In the genomic region with DNA sequence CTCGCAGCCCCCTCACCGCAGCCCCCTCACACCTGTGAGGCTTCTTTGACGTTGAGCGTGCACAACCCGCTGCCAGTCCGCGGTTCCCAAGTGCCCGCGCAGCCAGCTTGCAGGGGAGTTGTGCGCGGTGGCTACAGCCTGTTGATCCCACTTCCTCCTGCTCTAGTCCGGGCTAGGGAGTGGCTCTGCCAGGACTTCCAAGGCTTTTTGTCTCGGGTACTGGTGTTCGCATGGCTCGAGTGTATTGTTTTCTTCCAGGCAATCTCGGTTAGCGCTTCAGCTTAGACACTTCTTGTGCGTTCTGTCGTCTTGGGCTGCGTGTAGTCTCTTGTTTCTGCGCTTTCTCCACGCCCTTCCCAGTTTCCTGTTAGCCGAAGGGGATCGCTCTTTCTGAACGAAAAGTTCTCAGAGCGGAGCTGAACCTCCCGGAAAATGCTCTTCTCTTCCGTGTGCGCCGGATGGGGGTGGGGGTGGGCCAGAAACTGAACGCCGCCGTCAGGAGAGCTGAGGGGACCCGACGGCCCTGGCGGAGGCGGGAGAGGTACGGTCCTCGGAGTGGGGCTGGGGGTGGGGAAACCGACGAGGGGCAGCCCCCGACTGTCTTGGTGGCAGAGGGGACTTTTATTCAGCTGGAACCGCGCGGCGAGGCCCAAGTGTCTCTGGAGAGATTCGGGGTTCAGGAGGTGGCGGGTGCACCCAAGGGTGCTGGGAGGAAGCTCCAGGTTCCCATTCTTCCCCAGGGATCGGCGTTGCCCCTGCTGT, we compare ENCODE assay signal across 8 cellular contexts. TPM values are rescaled to one million over a fixed set of nuclear protein-coding genes. Genes with fewer than 3 reads are reported as not detected.
DNase-seq lines count a peak whose midpoint lies in the region; ATAC-seq and TF ChIP-seq lines count a peak whose summit lies in the region.

No MANE protein-coding gene starts in this region.

- peak overlapping the region; percentile 59 for H3K4me3 ChIP-seq in naive thymus-derived CD4-positive, alpha-beta T cell (ENCODE audit: low read length)
- H3K4me3 ChIP-seq in upper lobe of left lung = peak overlapping the region; percentile 66 to 96 (median 84)

- peak; percentile 43 for ATAC-seq in activated CD4-positive, alpha-beta T cell treated with anti-CD3 and anti-CD28 coated beads for 36 hours
- ATAC-seq in HG02884 (IDR thresholded peaks at IDR 0.05; ENCODE audit: unreplicated experiment) = peak; percentile 23
- peak; percentile 42 for ATAC-seq in naive thymus-derived CD4-positive, alpha-beta T cell
- peak; percentile 55 to 74 for ATAC-seq in upper lobe of left lung (ENCODE audit: low FRiP score in 2 of 2)

- CTCF ChIA-PET in activated CD4-positive, alpha-beta T cell treated with anti-CD3 and anti-CD28 coated beads for 36 hours (lab: Charles Lee) = interaction anchor here (0.7 to 1.4 kb wide), 6 partner anchors 8 to 143 kb away, joined by 3 to 7 read pairs (median 4); no protein-coding TSS in a partner anchor
- CTCF ChIA-PET in naive thymus-derived CD4-positive, alpha-beta T cell (lab: Charles Lee) = interaction anchor here (0.6 kb wide), 2 partner anchors 9 to 27 kb away, joined by 3 to 4 read pairs; no protein-coding TSS in a partner anchor

- no peaks in the 10 kb centered on the region for H3K9me3 Mint-ChIP-seq in activated CD4-positive, alpha-beta T cell treated with anti-CD3 and anti-CD28 coated beads for 36 hours (ENCODE audit: low read depth)
- peaks cover 0 to 1% (median 0%) of the 10 kb centered on the region in 11 donors for H3K9me3 Mint-ChIP-seq in naive thymus-derived CD4-positive, alpha-beta T cell

- peak overlapping the region; percentile 67 for H3K27ac ChIP-seq in naive thymus-derived CD4-positive, alpha-beta T cell (ENCODE audit: low read depth, low read length)
- peak overlapping the region; percentile 77 to 91 (median 88) for H3K27ac ChIP-seq in upper lobe of left lung

- no peaks in the 10 kb centered on the region for H3K9me3 ChIP-seq in naive thymus-derived CD4-positive, alpha-beta T cell (ENCODE audit: control insufficient read depth in 2 of 3, low read length in 3 of 3)
- no peaks in the 10 kb centered on the region for H3K9me3 ChIP-seq in upper lobe of left lung

- no peak for TF ChIP-seq CTCF in upper lobe of left lung (IDR thresholded peaks at IDR 0.05)

- no peaks in the 10 kb centered on the region for H3K27me3 ChIP-seq in naive thymus-derived CD4-positive, alpha-beta T cell (ENCODE audit: control insufficient read depth in 2 of 2, insufficient read depth in 2 of 2, low read length in 2 of 2)
- no peaks in the 10 kb centered on the region for H3K27me3 ChIP-seq in upper lobe of left lung

- POLR2A ChIA-PET in activated CD4-positive, alpha-beta T cell treated with anti-CD3 and anti-CD28 coated beads for 36 hours (lab: Charles Lee) = interaction anchor here (0.6 to 1.8 kb wide), 7 partner anchors 15 to 147 kb away, joined by 3 to 11 read pairs (median 4); partner anchors contain the start of gene VWA8
- POLR2A ChIA-PET in naive thymus-derived CD4-positive, alpha-beta T cell (lab: Charles Lee) = interaction anchor here (0.6 to 2.7 kb wide), 6 partner anchors 9 to 987 kb away, joined by 3 to 12 read pairs (median 4); partner anchors contain the start of genes VWA8 and WBP4

- H3K27ac Mint-ChIP-seq in activated CD4-positive, alpha-beta T cell treated with anti-CD3 and anti-CD28 coated beads for 36 hours = peak overlapping the region; percentile 87
- peak overlapping the region in 8 of 9 donors; percentile 31 to 93 (median 66) for H3K27ac Mint-ChIP-seq in naive thymus-derived CD4-positive, alpha-beta T cell

- H3K4me1 ChIP-seq in naive thymus-derived CD4-positive, alpha-beta T cell (ENCODE audit: control insufficient read depth in 2 of 2, insufficient read depth in 2 of 2, low read length in 2 of 2) = peaks cover 5 to 9% of the 10 kb centered on the region in 2 donors
- peaks cover 5 to 17% (median 13%) of the 10 kb centered on the region in 4 donors for H3K4me1 ChIP-seq in upper lobe of left lung

- WGBS in upper lobe of left lung, 2 donors = 1 to 4% methylated on average over 38 to 50 of the region's 50 CpGs

- peaks cover 24% of the 10 kb centered on the region for H3K36me3 Mint-ChIP-seq in activated CD4-positive, alpha-beta T cell treated with anti-CD3 and anti-CD28 coated beads for 36 hours (ENCODE audit: low read depth)
- peaks cover 0 to 10% (median 0%) of the 10 kb centered on the region in 5 donors for H3K36me3 Mint-ChIP-seq in naive thymus-derived CD4-positive, alpha-beta T cell

- TF ChIP-seq EP300 in upper lobe of left lung (IDR thresholded peaks at IDR 0.05) = no peak

- peak in 1 of 4 donors; percentile 43 for TF ChIP-seq POLR2A in upper lobe of left lung (IDR thresholded peaks at IDR 0.05)

- peaks cover 0 to 3% (median 0%) of the 10 kb centered on the region in 3 experiments for H3K36me3 ChIP-seq in naive thymus-derived CD4-positive, alpha-beta T cell (ENCODE audit: control insufficient read depth in 2 of 3, insufficient read depth in 3 of 3, low read length in 3 of 3)
- H3K36me3 ChIP-seq in upper lobe of left lung = no peaks in the 10 kb centered on the region

- peaks cover 23% of the 10 kb centered on the region for H3K4me1 Mint-ChIP-seq in activated CD4-positive, alpha-beta T cell treated with anti-CD3 and anti-CD28 coated beads for 36 hours
- peaks cover 5 to 35% (median 15%) of the 10 kb centered on the region in 7 donors for H3K4me1 Mint-ChIP-seq in naive thymus-derived CD4-positive, alpha-beta T cell

- H3K4me3 Mint-ChIP-seq in activated CD4-positive, alpha-beta T cell treated with anti-CD3 and anti-CD28 coated beads for 36 hours = peak overlapping the region; percentile 86
- H3K4me3 Mint-ChIP-seq in naive thymus-derived CD4-positive, alpha-beta T cell = peak overlapping the region; percentile 83 to 96 (median 92)

- DNase-seq in activated CD4-positive, alpha-beta T cell treated with anti-CD3 and anti-CD28 coated beads for 36 hours = peak; percentile 70
- DNase-seq in activated CD4-positive, alpha-beta T cell treated with anti-CD3 and anti-CD28 coated beads, Interleukin-2, amount 50 U/mL, for 1 hour = no peak
- DNase-seq in NCI-H2227 treated with DMSO at 0.1 percent for 48 hours (lab: John Stamatoyannopoulos, UW) = peak; percentile 18
- DNase-seq in activated T-cell treated with anti-CD3 and anti-CD28 coated beads, Interleukin-2, amount 50 U/mL, for 1 hour = peak; percentile 44
- peak; percentile 70 for DNase-seq in fibroblast of gingiva (ENCODE audit: low read depth)
- DNase-seq in naive thymus-derived CD4-positive, alpha-beta T cell = peak in 7 of 9 donors; percentile 18 to 46 (median 23)
- peak; percentile 65 to 80 for DNase-seq in upper lobe of left lung

- intact Hi-C loops in activated CD4-positive, alpha-beta T cell treated with anti-CD3 and anti-CD28 coated beads for 36 hours (cut with DNase I, micrococcal nuclease) = loop anchor here (1.0 to 10.0 kb wide), 13 partner anchors 7 to 1273 kb away; partner anchors contain the start of genes AKAP11 (in 2 of the 2), VWA8 (in 2 of the 2), KBTBD6 (in 1 of the 2) and MRPS31 (in 1 of the 2)
- intact Hi-C loops in naive thymus-derived CD4-positive, alpha-beta T cell (cut with micrococcal nuclease) = loop anchor here (1.0 to 10.0 kb wide), 12 partner anchors 7 to 1273 kb away; partner anchors contain the start of genes VWA8 (in 2 of the 2), KBTBD6 (in 1 of the 2), MRPS31 (in 1 of the 2) and NAA16 (in 1 of the 2)

- H3K27me3 Mint-ChIP-seq in activated CD4-positive, alpha-beta T cell treated with anti-CD3 and anti-CD28 coated beads for 36 hours = no peaks in the 10 kb centered on the region
- H3K27me3 Mint-ChIP-seq in naive thymus-derived CD4-positive, alpha-beta T cell = peaks cover 0 to 16% (median 0%) of the 10 kb centered on the region in 5 donors

RNA-seq across cellular contexts. Expression of gene DGKH, which starts 0.7 kb away (rescaled TPM):
- 10 to 100 TPM; 15.2 to 16.2 TPM for total RNA-seq in activated CD4-positive, alpha-beta T cell treated with anti-CD3 and anti-CD28 coated beads for 36 hours
- 10 to 100 TPM in 1 of 5 experiments, 1 to 10 TPM in 4; 6.5 to 16.4 (median 7.1) TPM for total RNA-seq in naive thymus-derived CD4-positive, alpha-beta T cell
- 1 to 10 TPM in 1 of 2 donors, under 1 TPM in 1; 0.85 to 1.2 TPM for polyA plus RNA-seq in naive thymus-derived CD4-positive, alpha-beta T cell
- 10 to 100 TPM in 5 of 6 donors, 1 to 10 TPM in 1; 9.6 to 33.2 (median 17.4) TPM for total RNA-seq in upper lobe of left lung
